ENCODE assay signal across 8 cellular contexts in genomic region chr3:184230081-184230602, GRCh38. TPM values are rescaled to one million over a fixed set of nuclear protein-coding genes. Genes with fewer than 3 reads are reported as not detected.
A peak's percentile ranks its signal among the peaks of the same experiment; 100 is the strongest.
DNase-seq lines count a peak whose midpoint lies in the region; ATAC-seq, FAIRE-seq and TF ChIP-seq lines count a peak whose summit lies in the region.

No MANE protein-coding gene starts in this region.

- peaks cover 14% of the 10 kb centered on the region for H3K4me1 Mint-ChIP-seq in CD8-positive, alpha-beta T cell (ENCODE audit: low read depth)

- H3K36me3 ChIP-seq in CD8-positive, alpha-beta T cell (ENCODE audit: insufficient read depth, low read length) = no peaks in the 10 kb centered on the region
- H3K36me3 ChIP-seq in HUES64 (ENCODE audit: insufficient read depth, low read length) (no peaks in the 10 kb centered on the region), GM12878 (ENCODE audit: control insufficient read depth in 2 of 2, insufficient read depth in 2 of 2, low read length in 1 of 2) (no peaks in the 10 kb centered on the region), mucosa of stomach (ENCODE audit: control insufficient read depth, insufficient read depth, low read length) (no peaks in the 10 kb centered on the region)

- 2% methylated on average over 59 of the region's 61 CpGs for WGBS in HUES64
- under 1% methylated on average over 21 of the region's 61 CpGs for WGBS in GM12878 (ENCODE audit: insufficient coverage, insufficient replicate concordance, low lambda C conversion rate, missing lambda C conversion rate)

- no peak for TF ChIP-seq CTCF in CD8-positive, alpha-beta T cell (IDR thresholded peaks at IDR 0.05)
- no peak for TF ChIP-seq CTCF in GM12878 (IDR thresholded peaks at IDR 0.05 in 2 of 3, conservative IDR thresholded peaks at IDR 0.05 in 1 of 3; ENCODE audit: control insufficient read depth in 2 of 3, extremely low read depth in 1 of 3, insufficient read depth in 1 of 3, low read depth in 3 of 3, low read length in 3 of 3)

- in situ Hi-C loops in GM12878 (cut with MboI) = no loop called here

- no peak overlapping the region for H3K9ac ChIP-seq in HUES64 (ENCODE audit: low read depth, low read length)
- no peak overlapping the region for H3K9ac ChIP-seq in GM12878 (ENCODE audit: control insufficient read depth, insufficient read depth, low read length)
- H3K9ac ChIP-seq in mucosa of stomach (ENCODE audit: low read length) = peak overlapping the region; percentile 22

- TF ChIP-seq EP300 in GM12878 (IDR thresholded peaks at IDR 0.05; ENCODE audit: borderline replicate concordance in 1 of 2, control insufficient read depth in 1 of 2, low read depth in 2 of 2, low read length in 2 of 2) = no peak

- POLR2A ChIA-PET in CD8-positive, alpha-beta T cell (lab: Charles Lee) = interaction anchor here (0.6 to 1.6 kb wide), 4 partner anchors 11 to 30 kb away, joined by 3 to 5 read pairs (median 3); no protein-coding TSS in a partner anchor
- POLR2A ChIA-PET in GM12878 (lab: Charles Lee) = interaction anchor here (0.7 kb wide), 1 partner anchor 45 kb away, joined by 5 read pairs; no protein-coding TSS in a partner anchor

- CTCF ChIA-PET in CD8-positive, alpha-beta T cell (lab: Charles Lee) = interaction anchor here (1.0 to 5.9 kb wide), 5 partner anchors 10 to 84 kb away, joined by 3 to 103 read pairs (median 4); partner anchors contain the start of gene EEF1AKMT4
- CTCF ChIA-PET in GM12878 (lab: Yijun Ruan, JAX) = no interaction called here

- no peaks in the 10 kb centered on the region for H3K9me3 Mint-ChIP-seq in CD8-positive, alpha-beta T cell

- H4K20me1 ChIP-seq in GM12878 (ENCODE audit: control insufficient read depth, insufficient read depth) = no peaks in the 10 kb centered on the region

- SMC1A ChIA-PET in GM12878 (lab: Charles Lee; ENCODE audit: uncharacterized antibody, unreplicated experiment) = no interaction called here

- H3K27me3 Mint-ChIP-seq in CD8-positive, alpha-beta T cell (ENCODE audit: low read depth) = peaks cover 48% of the 10 kb centered on the region

- no peaks in the 10 kb centered on the region for H3K79me2 ChIP-seq in GM12878 (ENCODE audit: control insufficient read depth, insufficient read depth, low read length)

- intact Hi-C loops in CD8-positive, alpha-beta T cell (cut with DNase I, micrococcal nuclease) = no loop called here
- intact Hi-C loops in GM12878 (cut with micrococcal nuclease; ENCODE audit: unreplicated experiment) = no loop called here

- FAIRE-seq in GM12878 (lab: Jason Lieb, UNC) = no peak

- ATAC-seq in CD8-positive, alpha-beta T cell = no peak
- peak; percentile 3; the same call in 1 of the 3 replicates for ATAC-seq in GM12878

- H3K4me1 ChIP-seq in CD8-positive, alpha-beta T cell (ENCODE audit: insufficient read depth, low read length) = peaks cover 14% of the 10 kb centered on the region
- H3K4me1 ChIP-seq in HUES64 (ENCODE audit: insufficient read depth, low read length) = no peaks in the 10 kb centered on the region
- no peaks in the 10 kb centered on the region for H3K4me1 ChIP-seq in GM12878 (ENCODE audit: control insufficient read depth, insufficient read depth, low read length)
- H3K4me1 ChIP-seq in mucosa of stomach (ENCODE audit: control insufficient read depth, insufficient read depth, low read length) = peaks cover 9% of the 10 kb centered on the region

- RAD21 ChIA-PET in GM12878 (lab: Charles Lee; ENCODE audit: unreplicated experiment) = interaction anchor here (1.0 to 1.1 kb wide), 2 partner anchors 10 to 334 kb away, joined by 4 read pairs; no protein-coding TSS in a partner anchor

- H3K27me3 ChIP-seq in CD8-positive, alpha-beta T cell (ENCODE audit: insufficient read depth, low read length) = peaks cover 21% of the 10 kb centered on the region
- H3K27me3 ChIP-seq in HUES64 (ENCODE audit: insufficient read depth, low read length) = peaks cover 77% of the 10 kb centered on the region
- peaks cover 16 to 18% of the 10 kb centered on the region in 2 experiments for H3K27me3 ChIP-seq in GM12878 (replicated peaks in 1 of 2; ENCODE audit: control insufficient read depth in 2 of 2, insufficient read depth in 2 of 2, low read length in 1 of 2)
- peaks cover 66% of the 10 kb centered on the region for H3K27me3 ChIP-seq in mucosa of stomach (ENCODE audit: control insufficient read depth, insufficient read depth, low read length)

- no peak overlapping the region for H2AFZ ChIP-seq in GM12878 (ENCODE audit: control insufficient read depth, low read depth, low read length)

- no TSS peak for BruUV-seq in GM12878 (replicated peaks; lab: Mats Ljungman, UMichigan)

- peak overlapping the region; percentile 80 for H3K4me3 ChIP-seq in CD8-positive, alpha-beta T cell (ENCODE audit: low read depth, low read length)
- H3K4me3 ChIP-seq in HUES64 (ENCODE audit: low read length) = peak overlapping the region; percentile 58
- H3K4me3 ChIP-seq in GM12878 = peak overlapping the region; percentile 29; the same call in 1 of the 2 replicates
- peak overlapping the region; percentile 8 for H3K4me3 ChIP-seq in mucosa of stomach (ENCODE audit: low read length)

- no peak overlapping the region for H3K27ac Mint-ChIP-seq in CD8-positive, alpha-beta T cell

- H3K36me3 Mint-ChIP-seq in CD8-positive, alpha-beta T cell = no peaks in the 10 kb centered on the region

- no peak for TF ChIP-seq POLR2A in GM12878 (IDR thresholded peaks at IDR 0.05; ENCODE audit: low read depth, low read length)

- H3K9me3 ChIP-seq in CD8-positive, alpha-beta T cell (ENCODE audit: low read length) = no peaks in the 10 kb centered on the region
- H3K9me3 ChIP-seq in HUES64 (ENCODE audit: insufficient read depth, low read depth, low read length) (no peaks in the 10 kb centered on the region), GM12878 (replicated peaks; ENCODE audit: control insufficient read depth, insufficient read depth, low read length) (no peaks in the 10 kb centered on the region), mucosa of stomach (ENCODE audit: control insufficient read depth, low read length) (no peaks in the 10 kb centered on the region)

- H3K27ac ChIP-seq in CD8-positive, alpha-beta T cell (ENCODE audit: low read depth, low read length) = no peak overlapping the region
- H3K27ac ChIP-seq in HUES64 (ENCODE audit: low read depth, low read length) = no peak overlapping the region
- H3K27ac ChIP-seq in GM12878 (ENCODE audit: control insufficient read depth, insufficient read depth) = no peak overlapping the region

- no peak for DNase-seq in CD8-positive, alpha-beta T cell
- no peak for DNase-seq in GM12878 (ENCODE audit: low read depth, low spot score)
- DNase-seq in effector CD4-positive, alpha-beta T cell = no peak
- no peak for DNase-seq in stimulated activated CD4-positive, alpha-beta T cell treated with anti-CD3 and anti-CD28 coated beads, Interleukin-4, amount 100 ng/mL, for 24 hours
- DNase-seq in activated naive CD4-positive, alpha-beta T cell treated with anti-CD3 and anti-CD28 coated beads, Interleukin-2, amount 50 U/mL, for 16 hours = no peak
- no peak for DNase-seq in SHP77 (lab: John Stamatoyannopoulos, UW)

- H3K4me2 ChIP-seq in GM12878 (ENCODE audit: control insufficient read depth, insufficient read depth) = peak overlapping the region; percentile 77; the same call in 1 of the 2 replicates

- no peak for TF ChIP-seq RAD21 in GM12878 (IDR thresholded peaks at IDR 0.05; ENCODE audit: insufficient read depth, low read depth, low read length)

- peak overlapping the region; percentile 71 for H3K4me3 Mint-ChIP-seq in CD8-positive, alpha-beta T cell

RNA-seq across cellular contexts. Expression of gene VWA5B2, which starts 0.8 kb away (rescaled TPM):
- under 1 TPM; 0.28 to 0.65 TPM for total RNA-seq in CD8-positive, alpha-beta T cell
- 0.25 TPM for polyA plus RNA-seq in HUES64 (2013, experiment 1 of 2)
- polyA plus RNA-seq in HUES64 (2013, experiment 2 of 2) = not detected
- total RNA-seq in GM12878 (2013; cell fraction: nucleolus; rRNA removed) = not detected in 2 replicates
- total RNA-seq in GM12878 (2014; rRNA removed) (not detected in 2 replicates), GM12878 (2014; rRNA removed; fragmentation: Illumina TruSeq; extraction: Trizol) (not detected in 2 replicates), GM12878 (2021) (not detected in 2 replicates)
- polyA plus RNA-seq in GM12878 (2011; ENCODE audit: low read depth) = not detected
- polyA plus RNA-seq in GM12878 (2011; rRNA removed) (0.03 TPM in 1 of 2 replicates, not detected in the other), GM12878 (2014; fragmentation: Illumina TruSeq; extraction: Trizol) (not detected in 2 replicates), GM12878 (2014; fragmentation: Nextera tagmentation; extraction: Ambion mirVana) (not detected), GM12878 (2014; rRNA removed) (not detected in 2 replicates), GM12878 (2016; fragmentation: Nextera tagmentation; extraction: Ambion mirVana) (under 1 TPM in 1 of 2 experiments, not detected in 1; 0.09 TPM)
- 0.03 TPM in 1 of 2 replicates, not detected in the other for polyA plus RNA-seq in GM12878 (2011; cell fraction: cytosol; rRNA removed)
- 0.64 and 1.1 TPM in 2 replicates for polyA plus RNA-seq in GM12878 (2011; cell fraction: nucleus; rRNA removed)
- polyA plus RNA-seq in GM12878 (2012) = 0.08 TPM in 1 of 2 replicates, not detected in the other
- polyA minus RNA-seq in GM12878 (2011; rRNA and poly(A)+ RNA removed) = not detected in 2 replicates
- polyA minus RNA-seq in GM12878 (2011; cell fraction: cytosol; rRNA and poly(A)+ RNA removed) = not detected in 2 replicates
- 0.38 TPM in 1 of 2 replicates, not detected in the other for polyA minus RNA-seq in GM12878 (2011; cell fraction: nucleus; rRNA and poly(A)+ RNA removed)

RNA-seq across cellular contexts. Expression of gene ALG3, which starts 18.6 kb away (rescaled TPM):
- 10 to 100 TPM; 15.7 to 16.4 TPM for total RNA-seq in CD8-positive, alpha-beta T cell
- polyA plus RNA-seq in HUES64 (2013, experiment 1 of 2) = 42.7 TPM
- polyA plus RNA-seq in HUES64 (2013, experiment 2 of 2) = 39.8 TPM
- 59.6 and 62.8 TPM in 2 replicates for total RNA-seq in GM12878 (2013; cell fraction: nucleolus; rRNA removed)
- total RNA-seq in GM12878 (2014; rRNA removed) (39.6 and 47.5 TPM in 2 replicates), GM12878 (2014; rRNA removed; fragmentation: Illumina TruSeq; extraction: Trizol) (20.9 and 21.2 TPM in 2 replicates), GM12878 (2021) (44.5 and 44.9 TPM in 2 replicates)
- 26.6 TPM for polyA plus RNA-seq in GM12878 (2011; ENCODE audit: low read depth)
- polyA plus RNA-seq in GM12878 (2011; rRNA removed) (15.8 and 29.0 TPM in 2 replicates), GM12878 (2014; fragmentation: Illumina TruSeq; extraction: Trizol) (25.5 and 36.0 TPM in 2 replicates), GM12878 (2014; fragmentation: Nextera tagmentation; extraction: Ambion mirVana) (10 to 100 TPM; 13.6 to 16.0 TPM), GM12878 (2014; rRNA removed) (42.9 and 45.1 TPM in 2 replicates), GM12878 (2016; fragmentation: Nextera tagmentation; extraction: Ambion mirVana) (10 to 100 TPM; 82.9 to 84.7 TPM)
- polyA plus RNA-seq in GM12878 (2011; cell fraction: cytosol; rRNA removed) = 54.5 and 60.6 TPM in 2 replicates
- 70.1 and 85.0 TPM in 2 replicates for polyA plus RNA-seq in GM12878 (2011; cell fraction: nucleus; rRNA removed)
- polyA plus RNA-seq in GM12878 (2012) = 38.4 and 41.0 TPM in 2 replicates
- 94.2 and 111 TPM in 2 replicates for polyA minus RNA-seq in GM12878 (2011; rRNA and poly(A)+ RNA removed)
- 22.0 and 29.8 TPM in 2 replicates for polyA minus RNA-seq in GM12878 (2011; cell fraction: cytosol; rRNA and poly(A)+ RNA removed)
- 54.0 and 65.6 TPM in 2 replicates for polyA minus RNA-seq in GM12878 (2011; cell fraction: nucleus; rRNA and poly(A)+ RNA removed)

RNA-seq across cellular contexts. Expression of gene EEF1AKMT4, which starts 19.3 kb away (rescaled TPM):
- total RNA-seq in CD8-positive, alpha-beta T cell = under 1 TPM in 1 of 2 experiments, not detected in 1; 0.38 TPM
- polyA plus RNA-seq in HUES64 (2013, experiment 1 of 2) = 6.2 TPM
- 7.3 TPM for polyA plus RNA-seq in HUES64 (2013, experiment 2 of 2)
- 3.7 and 3.8 TPM in 2 replicates for total RNA-seq in GM12878 (2013; cell fraction: nucleolus; rRNA removed)
- total RNA-seq in GM12878 (2014; rRNA removed) (17.8 and 19.2 TPM in 2 replicates), GM12878 (2014; rRNA removed; fragmentation: Illumina TruSeq; extraction: Trizol) (7.8 and 8.8 TPM in 2 replicates), GM12878 (2021) (10.2 and 11.9 TPM in 2 replicates)
- 2.5 TPM for polyA plus RNA-seq in GM12878 (2011; ENCODE audit: low read depth)
- polyA plus RNA-seq in GM12878 (2011; rRNA removed) (5.0 and 9.4 TPM in 2 replicates), GM12878 (2014; fragmentation: Illumina TruSeq; extraction: Trizol) (3.3 and 7.5 TPM in 2 replicates), GM12878 (2014; fragmentation: Nextera tagmentation; extraction: Ambion mirVana) (10 to 100 TPM; 18.7 to 19.2 TPM), GM12878 (2014; rRNA removed) (18.7 and 19.6 TPM in 2 replicates), GM12878 (2016; fragmentation: Nextera tagmentation; extraction: Ambion mirVana) (10 to 100 TPM; 23.3 to 26.8 TPM)
- 22.1 and 24.4 TPM in 2 replicates for polyA plus RNA-seq in GM12878 (2011; cell fraction: cytosol; rRNA removed)
- 10.5 and 11.1 TPM in 2 replicates for polyA plus RNA-seq in GM12878 (2011; cell fraction: nucleus; rRNA removed)
- 6.1 and 6.7 TPM in 2 replicates for polyA plus RNA-seq in GM12878 (2012)
- 9.7 and 14.3 TPM in 2 replicates for polyA minus RNA-seq in GM12878 (2011; rRNA and poly(A)+ RNA removed)
- 3.7 and 4.8 TPM in 2 replicates for polyA minus RNA-seq in GM12878 (2011; cell fraction: cytosol; rRNA and poly(A)+ RNA removed)
- 4.1 and 5.2 TPM in 2 replicates for polyA minus RNA-seq in GM12878 (2011; cell fraction: nucleus; rRNA and poly(A)+ RNA removed)

RNA-seq across cellular contexts. Expression of gene CAMK2N2, which starts 31.2 kb away (rescaled TPM):
- total RNA-seq in CD8-positive, alpha-beta T cell = not detected
- polyA plus RNA-seq in HUES64 (2013, experiment 1 of 2) = 6.3 TPM
- 7.7 TPM for polyA plus RNA-seq in HUES64 (2013, experiment 2 of 2)
- total RNA-seq in GM12878 (2013; cell fraction: nucleolus; rRNA removed) = 0.37 TPM in 1 of 2 replicates, not detected in the other
- 0.56 and 0.76 TPM in 2 replicates for total RNA-seq in GM12878 (2014; rRNA removed)
- 0.32 and 0.45 TPM in 2 replicates for total RNA-seq in GM12878 (2014; rRNA removed; fragmentation: Illumina TruSeq; extraction: Trizol)
- total RNA-seq in GM12878 (2021) = 1.4 and 1.9 TPM in 2 replicates
- polyA plus RNA-seq in GM12878 (2011; ENCODE audit: low read depth) = 0.28 TPM
- polyA plus RNA-seq in GM12878 (2011; rRNA removed) = 0.16 TPM in 1 of 2 replicates, not detected in the other
- polyA plus RNA-seq in GM12878 (2011; cell fraction: cytosol; rRNA removed) = 0.28 and 0.35 TPM in 2 replicates
- 0.16 and 0.63 TPM in 2 replicates for polyA plus RNA-seq in GM12878 (2011; cell fraction: nucleus; rRNA removed)
- polyA plus RNA-seq in GM12878 (2012) = 0.15 and 0.22 TPM in 2 replicates
- 0.17 and 0.90 TPM in 2 replicates for polyA plus RNA-seq in GM12878 (2014; fragmentation: Illumina TruSeq; extraction: Trizol)
- under 1 TPM; 0.06 to 0.24 TPM for polyA plus RNA-seq in GM12878 (2014; fragmentation: Nextera tagmentation; extraction: Ambion mirVana)
- polyA plus RNA-seq in GM12878 (2014; rRNA removed) = 0.88 and 1.1 TPM in 2 replicates
- polyA plus RNA-seq in GM12878 (2016; fragmentation: Nextera tagmentation; extraction: Ambion mirVana) = under 1 TPM in 1 of 2 experiments, not detected in 1; 0.11 TPM
- polyA minus RNA-seq in GM12878 (2011; rRNA and poly(A)+ RNA removed) = 0.22 and 0.77 TPM in 2 replicates
- not detected in 2 replicates for polyA minus RNA-seq in GM12878 (2011; cell fraction: cytosol; rRNA and poly(A)+ RNA removed)
- 0.24 and 1.5 TPM in 2 replicates for polyA minus RNA-seq in GM12878 (2011; cell fraction: nucleus; rRNA and poly(A)+ RNA removed)

RNA-seq across cellular contexts. Expression of gene ABCF3, which starts 44.1 kb away (rescaled TPM):
- total RNA-seq in CD8-positive, alpha-beta T cell = 100 to 1,000 TPM; 192 to 193 TPM
- polyA plus RNA-seq in HUES64 (2013, experiment 1 of 2) = 32.6 TPM
- polyA plus RNA-seq in HUES64 (2013, experiment 2 of 2) = 24.3 TPM
- 51.7 and 54.6 TPM in 2 replicates for total RNA-seq in GM12878 (2013; cell fraction: nucleolus; rRNA removed)
- total RNA-seq in GM12878 (2014; rRNA removed) (46.6 and 49.4 TPM in 2 replicates), GM12878 (2014; rRNA removed; fragmentation: Illumina TruSeq; extraction: Trizol) (25.7 and 25.8 TPM in 2 replicates), GM12878 (2021) (56.1 and 61.8 TPM in 2 replicates)
- 21.7 TPM for polyA plus RNA-seq in GM12878 (2011; ENCODE audit: low read depth)
- polyA plus RNA-seq in GM12878 (2011; rRNA removed) (30.8 and 44.4 TPM in 2 replicates), GM12878 (2014; fragmentation: Illumina TruSeq; extraction: Trizol) (21.0 and 36.9 TPM in 2 replicates), GM12878 (2014; fragmentation: Nextera tagmentation; extraction: Ambion mirVana) (1 to 10 TPM; 6.1 to 8.1 TPM), GM12878 (2014; rRNA removed) (70.6 and 81.7 TPM in 2 replicates), GM12878 (2016; fragmentation: Nextera tagmentation; extraction: Ambion mirVana) (10 to 100 TPM; 66.8 to 71.3 TPM)
- 54.9 and 80.9 TPM in 2 replicates for polyA plus RNA-seq in GM12878 (2011; cell fraction: cytosol; rRNA removed)
- polyA plus RNA-seq in GM12878 (2011; cell fraction: nucleus; rRNA removed) = 273 and 282 TPM in 2 replicates
- 40.9 and 45.8 TPM in 2 replicates for polyA plus RNA-seq in GM12878 (2012)
- 53.6 and 96.3 TPM in 2 replicates for polyA minus RNA-seq in GM12878 (2011; rRNA and poly(A)+ RNA removed)
- 22.8 and 23.0 TPM in 2 replicates for polyA minus RNA-seq in GM12878 (2011; cell fraction: cytosol; rRNA and poly(A)+ RNA removed)
- 96.4 and 138 TPM in 2 replicates for polyA minus RNA-seq in GM12878 (2011; cell fraction: nucleus; rRNA and poly(A)+ RNA removed)

Comparison
In these comparisons a context has a peak if more than half of its experiments do, and no peak if none do; other contexts are left out.
1. H3K4me3 ChIP-seq: peak in every context shown above with its lines; median percentile 80 in CD8-positive, alpha-beta T cell; 58 in HUES64; 29 in GM12878; 8 in mucosa of stomach.